Comparison of ENCODE assay signal across 16 cellular contexts in the genomic region with DNA sequence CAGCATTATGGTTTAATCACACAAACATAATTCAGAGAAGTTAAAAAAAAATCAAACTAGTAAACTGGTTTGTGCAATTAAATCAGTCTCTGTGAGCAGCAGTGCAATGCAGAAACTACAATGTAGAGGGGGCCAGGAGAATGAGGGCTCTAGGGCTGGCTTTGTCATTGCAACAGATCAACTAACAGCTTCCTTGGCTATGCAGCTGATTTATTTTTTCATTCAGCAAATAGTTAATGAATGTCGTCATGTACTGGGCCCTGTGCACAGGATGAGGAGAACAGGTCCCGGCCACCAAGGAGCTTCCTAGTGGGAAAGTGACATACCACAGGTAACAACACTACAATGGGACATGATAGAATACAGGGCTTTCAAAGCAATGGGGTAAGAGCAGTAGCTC.
"Had no signal": no experiment of that assay in that cellular context is flagged by ENCODE, and none has a peak within 500 bp of the region (broad histone marks: within the 10 kb centered on the region; RNA-seq: fewer than 3 reads in every experiment).

No MANE protein-coding gene starts in this region.

- H3K36me3 Mint-ChIP-seq: activated naive CD8-positive, alpha-beta T cell treated with anti-CD3 and anti-CD28 coated beads for 36 hours; stimulated activated effector memory CD8-positive, alpha-beta T cell treated with anti-CD3 and anti-CD28 coated beads, Interleukin-12 subunit alpha, Interleukin-12 subunit beta, amount 100 ng/mL, for 72 hours had no signal

- DNase-seq: activated CD4-positive, alpha-beta T cell treated with anti-CD3 and anti-CD28 coated beads, Interleukin-2, amount 50 U/mL, for 1 hour; activated CD8-positive, alpha-beta memory T cell treated with anti-CD3 and anti-CD28 coated beads for 24 hours; activated naive CD8-positive, alpha-beta T cell treated with anti-CD3 and anti-CD28 coated beads for 36 hours; hypothalamus; right lobe of liver; stimulated activated CD4-positive, alpha-beta T cell treated with anti-CD3 and anti-CD28 coated beads, Interleukin-12 subunit alpha, Interleukin-12 subunit beta, amount 100 ng/mL, for 4 hours; stimulated activated CD4-positive, alpha-beta T cell treated with anti-CD3 and anti-CD28 coated beads, Interleukin-2, amount 100 ng/mL, for 24 hours; T-helper 1 cell; T1000 had no signal

- H3K27ac ChIP-seq: epithelial cell of prostate, right lobe of liver had no signal

- H3K36me3 ChIP-seq: breast epithelium had no signal

- H3K27me3 Mint-ChIP-seq: activated naive CD8-positive, alpha-beta T cell treated with anti-CD3 and anti-CD28 coated beads for 36 hours; progenitor cell of endocrine pancreas had no signal

- H3K27ac Mint-ChIP-seq: activated naive CD8-positive, alpha-beta T cell treated with anti-CD3 and anti-CD28 coated beads for 36 hours; stimulated activated effector memory CD8-positive, alpha-beta T cell treated with anti-CD3 and anti-CD28 coated beads, Interleukin-12 subunit alpha, Interleukin-12 subunit beta, amount 100 ng/mL, for 72 hours had no signal

- H3K4me1 Mint-ChIP-seq: activated naive CD8-positive, alpha-beta T cell treated with anti-CD3 and anti-CD28 coated beads for 36 hours; stimulated activated effector memory CD8-positive, alpha-beta T cell treated with anti-CD3 and anti-CD28 coated beads, Interleukin-12 subunit alpha, Interleukin-12 subunit beta, amount 100 ng/mL, for 72 hours had no signal

- H3K4me3 Mint-ChIP-seq: activated naive CD8-positive, alpha-beta T cell treated with anti-CD3 and anti-CD28 coated beads for 36 hours; stimulated activated effector memory CD8-positive, alpha-beta T cell treated with anti-CD3 and anti-CD28 coated beads, Interleukin-12 subunit alpha, Interleukin-12 subunit beta, amount 100 ng/mL, for 72 hours had no signal

- FAIRE-seq: kidney had no signal

- ATAC-seq: activated CD4-positive, CD25-positive, alpha-beta regulatory T cell treated with anti-CD3 and anti-CD28 coated beads, Interleukin-2, amount 50 U/mL, for 24 hours; right lobe of liver; stimulated activated effector memory CD8-positive, alpha-beta T cell treated with anti-CD3 and anti-CD28 coated beads, Interleukin-12 subunit alpha, Interleukin-12 subunit beta, amount 100 ng/mL, for 72 hours had no signal

- H3K27me3 ChIP-seq: breast epithelium, right lobe of liver, tibial nerve had no signal

- H3K9me3 Mint-ChIP-seq: activated naive CD8-positive, alpha-beta T cell treated with anti-CD3 and anti-CD28 coated beads for 36 hours; stimulated activated effector memory CD8-positive, alpha-beta T cell treated with anti-CD3 and anti-CD28 coated beads, Interleukin-12 subunit alpha, Interleukin-12 subunit beta, amount 100 ng/mL, for 72 hours had no signal

- H3K4me3 ChIP-seq: breast epithelium, right lobe of liver, tibial nerve had no signal

- H3K9me3 ChIP-seq: breast epithelium, right lobe of liver, tibial nerve had no signal

- H3K4me1 ChIP-seq: breast epithelium had no signal
